ENCODE assay signal across 9 cellular contexts in the genomic region with DNA sequence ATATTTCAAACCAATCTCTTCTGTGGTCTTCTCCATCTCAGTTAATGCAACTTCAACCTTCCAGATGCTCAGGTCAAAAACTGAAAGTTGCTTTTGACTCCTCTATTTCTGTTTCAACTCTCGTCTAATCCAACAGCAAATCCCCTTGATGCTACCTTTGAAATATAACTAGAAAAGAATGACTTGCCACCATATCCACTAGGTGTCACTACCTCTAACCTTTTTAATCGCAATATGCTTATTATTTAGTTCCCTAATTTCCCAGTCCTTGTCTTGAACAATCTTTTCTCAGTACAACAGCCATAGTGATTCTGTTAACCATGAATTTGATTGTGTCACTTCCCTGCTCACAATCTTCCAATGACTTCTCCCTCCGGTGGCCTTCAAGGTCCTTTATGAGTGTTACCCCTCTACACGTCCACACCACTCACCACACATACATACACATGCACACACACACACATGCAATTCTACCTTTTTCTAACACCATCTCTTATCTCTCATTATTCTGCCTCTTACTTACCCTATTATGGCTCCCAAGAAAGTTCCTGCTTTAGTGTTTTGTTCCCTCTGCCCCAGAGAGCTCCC.
DNase-seq lines count a peak whose midpoint lies in the region; ATAC-seq, FAIRE-seq and TF ChIP-seq lines count a peak whose summit lies in the region.
"Had no signal": no experiment of that assay in that cellular context is flagged by ENCODE, and none has a peak within 500 bp of the region (broad histone marks: within the 10 kb centered on the region; RNA-seq: fewer than 3 reads in every experiment).

No MANE protein-coding gene starts in this region.

- H3K36me3 Mint-ChIP-seq in neural crest cell (ENCODE audit: low read depth) = no peaks in the 10 kb centered on the region

- no peaks in the 10 kb centered on the region for H3K9me3 Mint-ChIP-seq in neural crest cell
- H3K9me3 Mint-ChIP-seq: dendritic cell treated with granulocyte-macrophage colony-stimulating factor and Interleukin-4, amounts not matched to agents 40 ng/mL and 50 ng/mL, for 4 days had no signal

- H3K4me3 Mint-ChIP-seq in neural crest cell = no peak overlapping the region
- H3K4me3 Mint-ChIP-seq: dendritic cell treated with granulocyte-macrophage colony-stimulating factor and Interleukin-4, amounts not matched to agents 40 ng/mL and 50 ng/mL, for 4 days had no signal

- no peaks in the 10 kb centered on the region for H3K4me1 Mint-ChIP-seq in neural crest cell

- peak; percentile 63 for FAIRE-seq in GM19239 (lab: Jason Lieb, UNC)

- H3K27me3 Mint-ChIP-seq in neural crest cell (ENCODE audit: low read depth) = no peaks in the 10 kb centered on the region
- H3K27me3 Mint-ChIP-seq: dendritic cell treated with granulocyte-macrophage colony-stimulating factor and Interleukin-4, amounts not matched to agents 40 ng/mL and 50 ng/mL, for 4 days had no signal

- DNase-seq in AG10803 (ENCODE audit: low read depth) (peak; percentile 10), GM19239 (ENCODE audit: insufficient read length, low spot score) (no peak), LHCN-M2 (ENCODE audit: low read depth) (peak; percentile 59), astrocyte of the cerebellum (ENCODE audit: low read depth) (no peak), neural crest cell (ENCODE audit: low read depth, low spot score) (no peak)
- no peak for DNase-seq in stimulated activated CD4-positive, alpha-beta T cell treated with anti-CD3 and anti-CD28 coated beads, Interleukin-2, amount 100 ng/mL, for 24 hours
- DNase-seq in activated naive CD4-positive, alpha-beta T cell treated with Interleukin-2 at 50 U/mL for 16 hours = no peak

- TF ChIP-seq CTCF in AG10803 (conservative IDR thresholded peaks at IDR 0.05; ENCODE audit: low read length) (peak; percentile 51), astrocyte of the cerebellum (IDR thresholded peaks at IDR 0.05; ENCODE audit: low read depth, low read length, missing control alignments) (peak; percentile 33), neural crest cell (conservative IDR thresholded peaks at IDR 0.05) (peak; percentile 51)

- ATAC-seq in HG03460 (IDR thresholded peaks at IDR 0.05; ENCODE audit: unreplicated experiment) = no peak

- in situ Hi-C loops in astrocyte of the cerebellum (cut with HindIII; ENCODE audit: low sequenced_read_pairs) = no loop called here

- no peak overlapping the region for H3K27ac Mint-ChIP-seq in neural crest cell (ENCODE audit: unreplicated experiment)
- H3K27ac Mint-ChIP-seq: dendritic cell treated with granulocyte-macrophage colony-stimulating factor and Interleukin-4, amounts not matched to agents 40 ng/mL and 50 ng/mL, for 4 days had no signal

- H3K4me3 ChIP-seq in AG10803 (ENCODE audit: low read length) (no peak overlapping the region), astrocyte of the cerebellum (ENCODE audit: low read depth, low read length) (no peak overlapping the region)

Comparison
In these comparisons a context has a peak if more than half of its experiments do, and no peak if none do; other contexts are left out.
1. DNase-seq: peak in AG10803 (single experiment) and LHCN-M2 (single experiment); none in GM19239 (single experiment), astrocyte of the cerebellum (single experiment), neural crest cell (single experiment), stimulated activated CD4-positive, alpha-beta T cell treated with anti-CD3 and anti-CD28 coated beads, Interleukin-2, amount 100 ng/mL, for 24 hours (0 of 2) and activated naive CD4-positive, alpha-beta T cell treated with Interleukin-2 at 50 U/mL for 16 hours (single experiment).
2. Peak in every context shown above with its lines, with median percentiles within 50 percentile points of each other: CTCF ChIP-seq.